ENCODE assay signal across 1 cellular context in genomic region chr4:73069338-73070071, GRCh38.
A peak's percentile ranks its signal among the peaks of the same experiment; 100 is the strongest.
TF ChIP-seq lines count a peak whose summit lies in the region.

Gene COX18 (minus strand): TSS chr4:73069716. CDS start chr4:73069649, 67 bp downstream.

TF ChIP-seq in K562, 482 proteins besides CTCF, POLR2A, EP300 and RAD21 (continued from another document and continues in another):
- TF ChIP-seq HOMEZ (CRISPR knock-in tag; IDR thresholded peaks at IDR 0.05), result no peak
- peak; percentile 95 for TF ChIP-seq EP400 (IDR thresholded peaks at IDR 0.05)
- no peak for TF ChIP-seq ZNF57 (CRISPR knock-in tag; IDR thresholded peaks at IDR 0.05)
- TF ChIP-seq CEBPB (tag; IDR thresholded peaks at IDR 0.05), result peak; percentile 97
- TF ChIP-seq CBX1 (IDR thresholded peaks at IDR 0.05; ENCODE audit: low read depth), result peak; percentile 85; the same call in 1 of the 2 replicates
- TF ChIP-seq ZBTB9 (CRISPR knock-in tag; IDR thresholded peaks at IDR 0.05), result peak; percentile 88; the same call in 1 of the 2 replicates
- TF ChIP-seq TAF1 (IDR thresholded peaks at IDR 0.05; ENCODE audit: control insufficient read depth, extremely low read depth, insufficient read depth, low read length, severe bottlenecking), result peak; percentile 79
- peak; percentile 80; the same call in 1 of the 2 replicates for TF ChIP-seq ETS1 (conservative IDR thresholded peaks at IDR 0.05; ENCODE audit: control insufficient read depth, low read depth, low read length)
- peak; percentile 84 for TF ChIP-seq U2AF1 (optimal IDR thresholded peaks at IDR 0.05; ENCODE audit: low read depth, low read length)
- TF ChIP-seq VEZF1 (CRISPR knock-in tag; IDR thresholded peaks at IDR 0.05), result no peak
- no peak for TF ChIP-seq MLX (CRISPR knock-in tag; conservative IDR thresholded peaks at IDR 0.05)
- no peak for TF ChIP-seq NFXL1 (CRISPR knock-in tag; IDR thresholded peaks at IDR 0.05)
- TF ChIP-seq ZNF740 (CRISPR knock-in tag; IDR thresholded peaks at IDR 0.05), result 0 out of 2 replicates have a peak, but pooled peaks have one; percentile 32
- no peak for TF ChIP-seq ZNF740 (tag; IDR thresholded peaks at IDR 0.05)
- peak in 1 of 2 experiments; percentile 49; a peak in 2 of 4 replicates for TF ChIP-seq MAZ (CRISPR knock-in tag; conservative IDR thresholded peaks at IDR 0.05 in 1 of 2, IDR thresholded peaks at IDR 0.05 in 1 of 2)
- peak; percentile 26 for TF ChIP-seq MGA (IDR thresholded peaks at IDR 0.05)
- TF ChIP-seq ZNF263 (CRISPR knock-in tag; IDR thresholded peaks at IDR 0.05; ENCODE audit: borderline replicate concordance), result peak; percentile 42; the same call in 1 of the 2 replicates
- peak; percentile 95 for TF ChIP-seq CREB3L1 (IDR thresholded peaks at IDR 0.05; ENCODE audit: borderline replicate concordance, low read depth)
- TF ChIP-seq MAX (CRISPR knock-in tag; IDR thresholded peaks at IDR 0.05), result peak; percentile 92
- TF ChIP-seq SMAD1 (IDR thresholded peaks at IDR 0.05; ENCODE audit: low read depth, low read length, partially characterized antibody), result peak; percentile 66
- peak; percentile 66 for TF ChIP-seq CXXC5 (CRISPR knock-in tag; IDR thresholded peaks at IDR 0.05)
- TF ChIP-seq RNF2 (IDR thresholded peaks at IDR 0.05), result peak; percentile 86
- TF ChIP-seq ZNF695 (CRISPR knock-in tag; IDR thresholded peaks at IDR 0.05), result no peak
- TF ChIP-seq CBFB (CRISPR knock-in tag; IDR thresholded peaks at IDR 0.05), result peak; percentile 87; the same call in 1 of the 2 replicates
- TF ChIP-seq ZBTB11 (CRISPR knock-in tag; IDR thresholded peaks at IDR 0.05), result peak in 2 of 3 experiments; percentile 26 to 86; a peak in 3 of 6 replicates
